In the genomic region with DNA sequence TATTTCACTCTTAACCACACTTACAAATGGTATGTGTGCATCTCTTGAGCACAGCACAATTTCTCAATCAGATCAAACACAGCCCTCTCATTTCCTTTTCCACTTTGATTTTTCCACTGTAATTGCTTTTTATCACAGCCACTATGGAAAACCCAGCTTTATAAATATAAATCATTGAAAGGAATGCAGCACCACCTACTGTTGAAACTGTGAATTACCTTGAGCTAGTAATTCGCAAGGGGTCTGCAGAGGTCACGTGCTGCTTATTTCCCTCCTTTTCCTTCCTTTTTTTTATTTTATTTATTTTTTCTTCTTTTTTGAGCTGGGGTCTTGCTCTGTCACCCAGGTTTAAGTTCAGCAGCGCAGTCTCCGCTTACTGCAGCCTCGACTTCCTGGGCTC, we compare ENCODE assay signal across 10 cellular contexts.
A peak's percentile ranks its signal among the peaks of the same experiment; 100 is the strongest.
DNase-seq lines count a peak whose midpoint lies in the region; ATAC-seq and TF ChIP-seq lines count a peak whose summit lies in the region.
"Had no signal": no experiment of that assay in that cellular context is flagged by ENCODE, and none has a peak within 500 bp of the region (broad histone marks: within the 10 kb centered on the region; RNA-seq: fewer than 3 reads in every experiment).

No MANE protein-coding gene starts in this region.

- TF ChIP-seq CTCF in psoas muscle (IDR thresholded peaks at IDR 0.05), result peak; percentile 36

- H3K27me3 Mint-ChIP-seq in activated naive CD4-positive, alpha-beta T cell treated with anti-CD3 and anti-CD28 coated beads, Interleukin-2, amount 10 ng/mL, durations not matched to agents 7 days and 5 days, result no peaks in the 10 kb centered on the region

- intact Hi-C loops in psoas muscle (cut with DNase I), result no loop called here

- H3K4me3 ChIP-seq in psoas muscle, result no peak overlapping the region
- H3K4me3 ChIP-seq: pancreas had no signal

- H3K36me3 ChIP-seq in psoas muscle (ENCODE audit: insufficient read depth in 1 of 2, low read depth in 1 of 2), result no peaks in the 10 kb centered on the region
- H3K36me3 ChIP-seq: pancreas had no signal

- H3K4me1 Mint-ChIP-seq in activated naive CD4-positive, alpha-beta T cell treated with anti-CD3 and anti-CD28 coated beads, Interleukin-2, amount 10 ng/mL, durations not matched to agents 7 days and 5 days, result no peaks in the 10 kb centered on the region
- H3K4me1 Mint-ChIP-seq: activated naive CD4-positive, alpha-beta T cell treated with anti-CD3 and anti-CD28 coated beads, Interleukin-2, amount 50 U/mL, for 24 hours had no signal

- H3K9me3 Mint-ChIP-seq in activated naive CD4-positive, alpha-beta T cell treated with anti-CD3 and anti-CD28 coated beads, Interleukin-2, amount 10 ng/mL, durations not matched to agents 7 days and 5 days, result no peaks in the 10 kb centered on the region
- H3K9me3 Mint-ChIP-seq: activated naive CD4-positive, alpha-beta T cell treated with anti-CD3 and anti-CD28 coated beads, Interleukin-2, amount 50 U/mL, for 24 hours had no signal

- peak; percentile 55 for DNase-seq in DMS 273 (lab: John Stamatoyannopoulos, UW; ENCODE audit: unreplicated experiment)
- DNase-seq in DMS 273 treated with DMSO at 0.1 percent for 48 hours (lab: John Stamatoyannopoulos, UW), result no peak
- DNase-seq in NCI-H2081 (lab: John Stamatoyannopoulos, UW), result peak; percentile 74 to 76
- DNase-seq in dermis blood vessel endothelial cell, result peak; percentile 1
- no peak for DNase-seq in psoas muscle
- DNase-seq in activated naive CD4-positive, alpha-beta T cell treated with Interleukin-2 at 50 U/mL for 16 hours, result no peak
- no peak for DNase-seq in NCI-H1930 (lab: John Stamatoyannopoulos, UW)
- no peak for DNase-seq in activated naive CD4-positive, alpha-beta T cell treated with anti-CD3 and anti-CD28 coated beads, Interleukin-2, amount 10 ng/mL, durations not matched to agents 7 days and 5 days
- DNase-seq: pancreas had no signal

- no peaks in the 10 kb centered on the region for H3K36me3 Mint-ChIP-seq in activated naive CD4-positive, alpha-beta T cell treated with anti-CD3 and anti-CD28 coated beads, Interleukin-2, amount 10 ng/mL, durations not matched to agents 7 days and 5 days
- H3K36me3 Mint-ChIP-seq: activated naive CD4-positive, alpha-beta T cell treated with anti-CD3 and anti-CD28 coated beads, Interleukin-2, amount 50 U/mL, for 24 hours had no signal

- no peak for ATAC-seq in psoas muscle
- ATAC-seq: pancreas had no signal

- H3K27me3 ChIP-seq in psoas muscle (ENCODE audit: insufficient read depth in 3 of 3, low read length in 2 of 3), result no peaks in the 10 kb centered on the region
- H3K27me3 ChIP-seq: pancreas had no signal

- whole genome bisulfite sequencing in psoas muscle, 3 donors, result 79 to 84% (median 83%) methylated on average over 5 of the region's 5 CpGs

- no peak overlapping the region for H3K4me3 Mint-ChIP-seq in activated naive CD4-positive, alpha-beta T cell treated with anti-CD3 and anti-CD28 coated beads, Interleukin-2, amount 10 ng/mL, durations not matched to agents 7 days and 5 days
- H3K4me3 Mint-ChIP-seq: activated naive CD4-positive, alpha-beta T cell treated with anti-CD3 and anti-CD28 coated beads, Interleukin-2, amount 50 U/mL, for 24 hours had no signal

- no peak overlapping the region for H3K27ac Mint-ChIP-seq in activated naive CD4-positive, alpha-beta T cell treated with anti-CD3 and anti-CD28 coated beads, Interleukin-2, amount 10 ng/mL, durations not matched to agents 7 days and 5 days
- H3K27ac Mint-ChIP-seq: activated naive CD4-positive, alpha-beta T cell treated with anti-CD3 and anti-CD28 coated beads, Interleukin-2, amount 50 U/mL, for 24 hours had no signal

- H3K27ac ChIP-seq in psoas muscle, result no peak overlapping the region
- H3K27ac ChIP-seq: pancreas had no signal

- H3K9me3 ChIP-seq in psoas muscle, result no peaks in the 10 kb centered on the region
- H3K9me3 ChIP-seq: pancreas had no signal

- H3K4me1 ChIP-seq in psoas muscle, result no peaks in the 10 kb centered on the region
- H3K4me1 ChIP-seq: pancreas had no signal

- CTCF ChIA-PET in activated naive CD4-positive, alpha-beta T cell treated with anti-CD3 and anti-CD28 coated beads, Interleukin-2, amount 10 ng/mL, durations not matched to agents 7 days and 5 days (lab: Charles Lee), result interaction anchor here (1.0 to 1.5 kb wide), 3 partner anchors 8 to 1229 kb away, joined by 3 to 4 read pairs (median 3); no protein-coding TSS in a partner anchor

Comparison
In these comparisons a context has a peak if more than half of its experiments do, and no peak if none do; other contexts are left out.
1. DNase-seq: peak in DMS 273 (single experiment), NCI-H2081 (2 of 2) and dermis blood vessel endothelial cell (single experiment); none in DMS 273 treated with DMSO at 0.1 percent for 48 hours (single experiment), psoas muscle (0 of 2), activated naive CD4-positive, alpha-beta T cell treated with Interleukin-2 at 50 U/mL for 16 hours (single experiment), NCI-H1930 (0 of 2) and activated naive CD4-positive, alpha-beta T cell treated with anti-CD3 and anti-CD28 coated beads, Interleukin-2, amount 10 ng/mL, durations not matched to agents 7 days and 5 days (single experiment).